In genomic region chr13:100089633-100090032, GRCh38 we compare ENCODE assay signal across 8 cellular contexts. TPM values are rescaled to one million over a fixed set of nuclear protein-coding genes. Genes with fewer than 3 reads are reported as not detected.
DNase-seq lines count a peak whose midpoint lies in the region; ATAC-seq and TF ChIP-seq lines count a peak whose summit lies in the region.

No MANE protein-coding gene starts in this region.

- peak overlapping the region; percentile 86 for H3K4me3 ChIP-seq in kidney epithelial cell (ENCODE audit: low read depth, low read length)

- TF ChIP-seq CTCF in kidney epithelial cell (IDR thresholded peaks at IDR 0.05; ENCODE audit: insufficient read depth, low read length, poor library complexity, severe bottlenecking) = no peak

- H3K36me3 ChIP-seq in kidney epithelial cell (ENCODE audit: control insufficient read depth, insufficient read depth, low read length) = peaks cover 1% of the 10 kb centered on the region

- in situ Hi-C loops in ACHN (cut with HindIII; ENCODE audit: low pct_ligation_motif_present, low pct_unique_long_range_greater_than_20kb, low sequenced_read_pairs) = no loop called here

- H3K27ac Mint-ChIP-seq in activated naive CD8-positive, alpha-beta T cell treated with anti-CD3 and anti-CD28 coated beads, Interleukin-2, amount 10 ng/mL, durations not matched to agents 7 days and 5 days = peak overlapping the region; percentile 86

- peaks cover 21% of the 10 kb centered on the region for H3K4me1 Mint-ChIP-seq in activated naive CD8-positive, alpha-beta T cell treated with anti-CD3 and anti-CD28 coated beads, Interleukin-2, amount 10 ng/mL, durations not matched to agents 7 days and 5 days

- DNase-seq in ACHN (peak; percentile 9), kidney epithelial cell (ENCODE audit: low read depth) (no peak), superior temporal gyrus (ENCODE audit: extremely low spot score) (peak; percentile 36), AG08395 (ENCODE audit: low spot score) (no peak), hypothalamus (lab: John Stamatoyannopoulos, UW) (no peak)
- DNase-seq in activated naive CD8-positive, alpha-beta T cell treated with anti-CD3 and anti-CD28 coated beads, Interleukin-2, amount 10 ng/mL, durations not matched to agents 7 days and 5 days = no peak

- H3K36me3 Mint-ChIP-seq in activated naive CD8-positive, alpha-beta T cell treated with anti-CD3 and anti-CD28 coated beads, Interleukin-2, amount 10 ng/mL, durations not matched to agents 7 days and 5 days = peaks cover 8% of the 10 kb centered on the region

- peak; percentile 32 for ATAC-seq in GM18511 (IDR thresholded peaks at IDR 0.05; ENCODE audit: unreplicated experiment)
- peak; percentile 40 for ATAC-seq in HG03354 (IDR thresholded peaks at IDR 0.05; ENCODE audit: poor library complexity, severe bottlenecking, unreplicated experiment)
- peak; percentile 68 for ATAC-seq in activated naive CD8-positive, alpha-beta T cell treated with anti-CD3 and anti-CD28 coated beads, Interleukin-2, amount 10 ng/mL, durations not matched to agents 7 days and 5 days (ENCODE audit: low read depth)

- POLR2A ChIA-PET in activated naive CD8-positive, alpha-beta T cell treated with anti-CD3 and anti-CD28 coated beads, Interleukin-2, amount 10 ng/mL, durations not matched to agents 7 days and 5 days (lab: Charles Lee) = no interaction called here

- H3K4me3 Mint-ChIP-seq in activated naive CD8-positive, alpha-beta T cell treated with anti-CD3 and anti-CD28 coated beads, Interleukin-2, amount 10 ng/mL, durations not matched to agents 7 days and 5 days = peak overlapping the region; percentile 94

- H3K27me3 ChIP-seq in kidney epithelial cell (ENCODE audit: control insufficient read depth, insufficient read depth, low read length) = no peaks in the 10 kb centered on the region

- H3K27me3 Mint-ChIP-seq in activated naive CD8-positive, alpha-beta T cell treated with anti-CD3 and anti-CD28 coated beads, Interleukin-2, amount 10 ng/mL, durations not matched to agents 7 days and 5 days = no peaks in the 10 kb centered on the region

- no peaks in the 10 kb centered on the region for H3K9me3 Mint-ChIP-seq in activated naive CD8-positive, alpha-beta T cell treated with anti-CD3 and anti-CD28 coated beads, Interleukin-2, amount 10 ng/mL, durations not matched to agents 7 days and 5 days

RNA-seq across cellular contexts. Expression of gene PCCA, which starts 0.7 kb away (rescaled TPM):
- 10 to 100 TPM; 14.5 to 16.5 TPM for total RNA-seq in activated naive CD8-positive, alpha-beta T cell treated with anti-CD3 and anti-CD28 coated beads, Interleukin-2, amount 10 ng/mL, durations not matched to agents 7 days and 5 days
- total RNA-seq in kidney epithelial cell = 15.7 and 34.5 TPM in 2 replicates

Comparison
In these comparisons a context has a peak if more than half of its experiments do, and no peak if none do; other contexts are left out.
1. DNase-seq: peak in ACHN (single experiment) and superior temporal gyrus (single experiment); none in activated naive CD8-positive, alpha-beta T cell treated with anti-CD3 and anti-CD28 coated beads, Interleukin-2, amount 10 ng/mL, durations not matched to agents 7 days and 5 days (single experiment), kidney epithelial cell (single experiment), AG08395 (single experiment) and hypothalamus (0 of 51).
2. Peak in every context shown above with its lines, with median percentiles within 50 percentile points of each other: ATAC-seq.